Comparison of ENCODE assay signal across 8 cellular contexts in genomic region chr6:7136859-7137334, GRCh38. TPM values are rescaled to one million over a fixed set of nuclear protein-coding genes. Genes with fewer than 3 reads are reported as not detected.
DNase-seq lines count a peak whose midpoint lies in the region; ATAC-seq, FAIRE-seq and TF ChIP-seq lines count a peak whose summit lies in the region.

No MANE protein-coding gene starts in this region.

- H3K4ac ChIP-seq in IMR-90 (ENCODE audit: low read depth, low read length): peak overlapping the region; percentile 84

- peaks cover 22 to 69% of the 10 kb centered on the region in 2 experiments for H3K79me1 ChIP-seq in IMR-90 (ENCODE audit: low read depth in 1 of 2, low read length in 2 of 2)

- H4K8ac ChIP-seq in IMR-90 (ENCODE audit: low read depth in 2 of 2, low read length in 2 of 2): peak overlapping the region; percentile 30 to 68

- H3K27ac ChIP-seq in IMR-90 (ENCODE audit: insufficient read depth, low read length): peak overlapping the region; percentile 45
- H3K27ac ChIP-seq in coronary artery: peak overlapping the region; percentile 40 to 64
- H3K27ac ChIP-seq in small intestine (ENCODE audit: low read depth in 1 of 2, low read length in 1 of 2): peak overlapping the region; percentile 58 to 85

- H3K4me1 ChIP-seq in IMR-90 (ENCODE audit: control insufficient read depth, insufficient read depth, low read length) (peaks cover 14% of the 10 kb centered on the region), small intestine (ENCODE audit: control insufficient read depth in 2 of 2, insufficient read depth in 1 of 2, low read depth in 1 of 2, low read length in 1 of 2) (peaks cover 3 to 22% of the 10 kb centered on the region in 2 donors)

- no CpG with 5 or more reads among the region's 8 CpGs for WGBS in IMR-90 (ENCODE audit: extremely low coverage in 2 of 2, insufficient read length in 1 of 2), 2 experiments
- WGBS in small intestine, 3 donors: 52 to 70% (median 62%) methylated on average over 8 of the region's 8 CpGs

- H4K5ac ChIP-seq in IMR-90 (ENCODE audit: low read depth, low read length): peak overlapping the region; percentile 7

- no peak for TF ChIP-seq CTCF in Calu3 (IDR thresholded peaks at IDR 0.05; ENCODE audit: unreplicated experiment)
- TF ChIP-seq CTCF in GM20000 (IDR thresholded peaks at IDR 0.05; ENCODE audit: extremely low read depth, missing control alignments): no peak
- TF ChIP-seq CTCF in IMR-90 (conservative IDR thresholded peaks at IDR 0.05; ENCODE audit: low read depth, low read length): no peak
- TF ChIP-seq CTCF in coronary artery (IDR thresholded peaks at IDR 0.05): no peak
- no peak for TF ChIP-seq CTCF in endothelial cell (IDR thresholded peaks at IDR 0.05; ENCODE audit: unreplicated experiment)

- H3K56ac ChIP-seq in IMR-90 (ENCODE audit: extremely low read depth, insufficient read depth, low read length): peak overlapping the region; percentile 55; the same call in 1 of the 2 replicates

- DNase-seq in Calu3: no peak
- DNase-seq in GM20000 (ENCODE audit: low spot score): peak; percentile 70
- DNase-seq in IMR-90: no peak
- no peak for DNase-seq in coronary artery (ENCODE audit: low spot score)
- no peak for DNase-seq in small intestine
- DNase-seq in stimulated activated CD4-positive, alpha-beta T cell treated with anti-CD3 and anti-CD28 coated beads, Interleukin-2, amount 100 ng/mL, for 24 hours: no peak
- DNase-seq in activated CD4-positive, alpha-beta T cell treated with anti-CD3 and anti-CD28 coated beads, Interleukin-2, amount 50 U/mL, for 4 hours: no peak
- no peak for DNase-seq in endothelial cell (ENCODE audit: low spot score)

- peak overlapping the region; percentile 90 for H2AK9ac ChIP-seq in IMR-90 (replicated peaks; ENCODE audit: low read depth, low read length, poor library complexity)

- peak overlapping the region; percentile 54 for H2AFZ ChIP-seq in IMR-90 (replicated peaks; ENCODE audit: low read length, poor library complexity)

- no peak for TF ChIP-seq RAD21 in IMR-90 (IDR thresholded peaks at IDR 0.05; ENCODE audit: low read length)

- peak overlapping the region; percentile 41 for H2BK120ac ChIP-seq in IMR-90 (ENCODE audit: low read depth, low read length)

- no peak overlapping the region for H3K4me3 Mint-ChIP-seq in Calu3 (ENCODE audit: low read depth, unreplicated experiment)
- no peak overlapping the region for H3K4me3 Mint-ChIP-seq in endothelial cell (ENCODE audit: unreplicated experiment)

- POLR2A ChIA-PET in IMR-90 (lab: Charles Lee; ENCODE audit: unreplicated experiment): interaction anchor here (0.6 kb wide), 1 partner anchor 10 kb away, joined by 5 read pairs; no protein-coding TSS in a partner anchor

- H2BK5ac ChIP-seq in IMR-90 (ENCODE audit: low read depth, low read length, poor library complexity, severe bottlenecking): peak overlapping the region; percentile 53

- H3K18ac ChIP-seq in IMR-90 (ENCODE audit: low read depth, low read length): peak overlapping the region; percentile 1

- H3K36me3 ChIP-seq in IMR-90 (ENCODE audit: control insufficient read depth, insufficient read depth, low read length): no peaks in the 10 kb centered on the region
- H3K36me3 ChIP-seq in small intestine (ENCODE audit: control insufficient read depth in 2 of 2, insufficient read depth in 2 of 2, low read length in 2 of 2): no peaks in the 10 kb centered on the region

- peak overlapping the region; percentile 57 for H4K91ac ChIP-seq in IMR-90 (ENCODE audit: insufficient read depth, low read depth, low read length)

- intact Hi-C loops in Calu3 (cut with micrococcal nuclease; ENCODE audit: unreplicated experiment): no loop called here
- intact Hi-C loops in IMR-90 (cut with micrococcal nuclease): loop anchor here (2.0 kb wide), 1 partner anchor 28 kb away; no protein-coding TSS in a partner anchor

- peaks cover 15% of the 10 kb centered on the region for H3K9me1 ChIP-seq in IMR-90 (ENCODE audit: insufficient read depth, low read length)

- H3K9me3 Mint-ChIP-seq in Calu3 (ENCODE audit: low read depth, unreplicated experiment) (no peaks in the 10 kb centered on the region), endothelial cell (ENCODE audit: unreplicated experiment) (no peaks in the 10 kb centered on the region)

- in situ Hi-C loops in IMR-90 (cut with MboI; ENCODE audit: low sequenced_read_pairs): no loop called here

- peak overlapping the region; percentile 88 for H3K4me2 ChIP-seq in IMR-90 (ENCODE audit: low read depth, low read length)

- H3K27ac Mint-ChIP-seq in Calu3 (ENCODE audit: unreplicated experiment) (peak overlapping the region; percentile 4), endothelial cell (ENCODE audit: unreplicated experiment) (no peak overlapping the region)

- H3K4me1 Mint-ChIP-seq in Calu3 (ENCODE audit: low read depth, unreplicated experiment) (peaks cover 9% of the 10 kb centered on the region), endothelial cell (ENCODE audit: unreplicated experiment) (peaks cover 24% of the 10 kb centered on the region)

- no peak; the same call in 1 of the 2 replicates for ATAC-seq in IMR-90 (ENCODE audit: low read depth)

- H2AK5ac ChIP-seq in IMR-90 (ENCODE audit: low read depth, low read length): peak overlapping the region; percentile 40

- CTCF ChIA-PET in Calu3 (lab: Charles Lee): interaction anchor here (1.8 kb wide), 1 partner anchor 10 kb away, joined by 9 read pairs; no protein-coding TSS in a partner anchor
- CTCF ChIA-PET in IMR-90 (lab: Yijun Ruan, JAX): no interaction called here

- no peak for FAIRE-seq in small intestine (lab: Jason Lieb, UNC)

- no peak overlapping the region for H3K4me3 ChIP-seq in IMR-90 (ENCODE audit: insufficient read depth, low read depth, low read length)
- H3K4me3 ChIP-seq in coronary artery: peak overlapping the region; percentile 53
- H3K4me3 ChIP-seq in small intestine (ENCODE audit: low read depth in 1 of 2, low read length in 2 of 2): no peak overlapping the region

- no peak overlapping the region for H2BK15ac ChIP-seq in IMR-90 (ENCODE audit: low read depth, low read length)

- peak overlapping the region; percentile 90 for H3K23ac ChIP-seq in IMR-90 (ENCODE audit: low read depth, low read length)

- H3K9ac ChIP-seq in IMR-90 (ENCODE audit: low read depth, low read length): peak overlapping the region; percentile 4; the same call in 1 of the 2 replicates

- H3K9me3 ChIP-seq in IMR-90 (ENCODE audit: control insufficient read depth, insufficient read depth, low read length) (no peaks in the 10 kb centered on the region), small intestine (ENCODE audit: control insufficient read depth, low read depth) (no peaks in the 10 kb centered on the region)

- no peak overlapping the region; the same call in 1 of the 2 replicates for H2BK20ac ChIP-seq in IMR-90 (ENCODE audit: low read depth, low read length)

- dilution Hi-C loops in IMR-90 (cut with HindIII; ENCODE audit: low sequenced_read_pairs, unreplicated experiment): no loop called here

- peaks cover 14% of the 10 kb centered on the region for H3K36me3 Mint-ChIP-seq in Calu3 (ENCODE audit: insufficient read depth, unreplicated experiment)
- H3K36me3 Mint-ChIP-seq in endothelial cell (ENCODE audit: low read depth, unreplicated experiment): no peaks in the 10 kb centered on the region

- H3K27me3 ChIP-seq in IMR-90 (ENCODE audit: control insufficient read depth, insufficient read depth, low read length): no peaks in the 10 kb centered on the region
- H3K27me3 ChIP-seq in small intestine (ENCODE audit: control insufficient read depth in 2 of 2, insufficient read depth in 2 of 2, low read length in 2 of 2): no peaks in the 10 kb centered on the region

- no peak for TF ChIP-seq POLR2A in IMR-90 (IDR thresholded peaks at IDR 0.05; ENCODE audit: low read depth, low read length)

- no TSS peak for BruUV-seq in Calu3 (replicated peaks; lab: Mats Ljungman, UMichigan)
- BruUV-seq in IMR-90 (replicated peaks; lab: Mats Ljungman, UMichigan): no TSS peak

- H4K20me1 ChIP-seq in IMR-90 (ENCODE audit: insufficient read depth, low read length): peaks cover 39% of the 10 kb centered on the region

- H3K27me3 Mint-ChIP-seq in Calu3 (ENCODE audit: unreplicated experiment) (no peaks in the 10 kb centered on the region), endothelial cell (ENCODE audit: unreplicated experiment) (peaks cover 2% of the 10 kb centered on the region)

- peak overlapping the region; percentile 72 for H3K14ac ChIP-seq in IMR-90 (replicated peaks; ENCODE audit: low read depth, low read length)

TF ChIP-seq in IMR-90, 13 proteins besides CTCF, POLR2A, EP300 and RAD21:
- no peak for TF ChIP-seq NFE2L2 (IDR thresholded peaks at IDR 0.05; ENCODE audit: low read depth, low read length)
- TF ChIP-seq BHLHE40 (IDR thresholded peaks at IDR 0.05; ENCODE audit: low read depth, low read length): no peak
- TF ChIP-seq SMC3 (IDR thresholded peaks at IDR 0.05; ENCODE audit: low read depth, low read length): no peak
- TF ChIP-seq USF2 (IDR thresholded peaks at IDR 0.05; ENCODE audit: low read depth, low read length): no peak
- TF ChIP-seq RFX5 (IDR thresholded peaks at IDR 0.05; ENCODE audit: low read depth, low read length): no peak
- TF ChIP-seq RCOR1 (IDR thresholded peaks at IDR 0.05; ENCODE audit: insufficient replicate concordance, low read length): no peak
- TF ChIP-seq MAFK (IDR thresholded peaks at IDR 0.05; ENCODE audit: low read depth, low read length): no peak
- no peak for TF ChIP-seq FOS (IDR thresholded peaks at IDR 0.05; ENCODE audit: low read depth, low read length)
- TF ChIP-seq CHD1 (IDR thresholded peaks at IDR 0.05; ENCODE audit: low read depth, low read length): no peak

RNA-seq across cellular contexts. Expression of gene RREB1, which starts 29.1 kb away (rescaled TPM):
- 38.4 and 42.9 TPM in 2 replicates for total RNA-seq in Calu3 (2022)
- total RNA-seq in IMR-90 (2012; rRNA removed): 8.4 and 8.6 TPM in 2 replicates
- polyA plus RNA-seq in IMR-90 (2012; rRNA removed): 4.7 and 14.5 TPM in 2 replicates
- 2.1 and 2.4 TPM in 2 replicates for polyA plus RNA-seq in IMR-90 (2012; cell fraction: cytosol; rRNA removed)
- polyA plus RNA-seq in IMR-90 (2012; cell fraction: nucleus; rRNA removed; ENCODE audit: low replicate concordance): 13.2 and 13.5 TPM in 2 replicates
- 10 to 100 TPM in 2 of 3 donors, 1 to 10 TPM in 1; 6.5 to 12.7 (median 10.3) TPM for polyA plus RNA-seq in small intestine
- 57.6 TPM for total RNA-seq in endothelial cell (ENCODE audit: unreplicated experiment)
